18 cellular contexts compared by ENCODE assay signal in the genomic region with DNA sequence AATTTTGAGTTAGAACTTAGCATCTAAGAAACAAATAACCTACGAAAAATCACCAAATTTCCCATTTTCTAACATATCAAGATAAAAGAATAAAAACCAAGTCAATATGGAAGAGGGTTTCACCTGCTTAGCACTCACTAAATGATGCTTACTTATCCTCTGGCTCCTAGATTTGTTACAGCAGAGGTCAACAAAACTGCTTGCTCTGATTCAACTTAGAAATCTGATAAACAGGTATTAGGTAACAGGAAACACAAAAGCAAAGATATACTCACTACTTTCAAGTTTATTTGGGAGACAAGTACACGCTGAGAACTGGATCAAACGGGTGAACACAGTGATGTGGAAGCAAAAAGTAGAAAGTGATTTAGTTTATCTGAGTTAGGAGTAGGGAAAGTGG.
"Had no signal": no experiment of that assay in that cellular context is flagged by ENCODE, and none has a peak within 500 bp of the region (broad histone marks: within the 10 kb centered on the region; RNA-seq: fewer than 3 reads in every experiment).

No MANE protein-coding gene starts in this region.

- H3K9me3 ChIP-seq: neutrophil, right atrium auricular region, suprapubic skin, thyroid gland had no signal

- H3K4me1 ChIP-seq: suprapubic skin had no signal

- DNase-seq: cortex of kidney; dorsolateral prefrontal cortex; effector CD8-positive, alpha-beta T cell; hypothalamus; kidney glomerular epithelial cell; left ventricle myocardium superior; mesendoderm; naive thymus-derived CD4-positive, alpha-beta T cell; posterior cingulate gyrus; small intestine; stimulated activated CD4-positive, alpha-beta T cell treated with anti-CD3 and anti-CD28 coated beads, Interleukin-2, amount 100 ng/mL, for 48 hours; stimulated activated naive CD4-positive, alpha-beta T cell treated with Interleukin-2 at 50 U/mL for 16 hours had no signal

- H3K4me3 ChIP-seq: dorsolateral prefrontal cortex, heart right ventricle, right atrium auricular region, suprapubic skin, thyroid gland had no signal

- H3K27me3 ChIP-seq: dorsolateral prefrontal cortex, heart right ventricle, neutrophil, right atrium auricular region, suprapubic skin, thyroid gland had no signal

- H3K27ac ChIP-seq: dorsolateral prefrontal cortex, neutrophil, right atrium auricular region, suprapubic skin had no signal

- ATAC-seq: esophagus mucosa; naive thymus-derived CD4-positive, alpha-beta T cell had no signal

- H3K36me3 ChIP-seq: heart right ventricle, neutrophil, right atrium auricular region, suprapubic skin, thyroid gland had no signal
